In genomic region chr9:37290881-37291485, GRCh38 we compare ENCODE assay signal across 10 cellular contexts.
DNase-seq lines count a peak whose midpoint lies in the region; ATAC-seq and TF ChIP-seq lines count a peak whose summit lies in the region.
"Had no signal": no experiment of that assay in that cellular context is flagged by ENCODE, and none has a peak within 500 bp of the region (broad histone marks: within the 10 kb centered on the region; RNA-seq: fewer than 3 reads in every experiment).

No MANE protein-coding gene starts in this region.

- no peaks in the 10 kb centered on the region for H3K27me3 ChIP-seq in ACC112 (ENCODE audit: insufficient read depth, low read length)
- H3K27me3 ChIP-seq in SJSA1 (replicated peaks): no peaks in the 10 kb centered on the region

- no peaks in the 10 kb centered on the region for H3K9me3 ChIP-seq in SJSA1 (replicated peaks)

- H3K4me3 ChIP-seq in ACC112 (ENCODE audit: low read depth, low read length): peak overlapping the region; percentile 74
- no peak overlapping the region for H3K4me3 ChIP-seq in SJSA1
- peak overlapping the region; percentile 50 for H3K4me3 ChIP-seq in fibroblast of pulmonary artery (replicated peaks; ENCODE audit: low read depth, low read length)

- H2AFZ ChIP-seq in ACC112 (ENCODE audit: low read length, unreplicated experiment): peak overlapping the region; percentile 29

- H3K36me3 ChIP-seq in ACC112 (ENCODE audit: insufficient read depth, low read length) (0 out of 2 replicates have a peak, but pooled peaks cover 2% of the 10 kb centered on the region), SJSA1 (no peaks in the 10 kb centered on the region)

- no peak for TF ChIP-seq CTCF in fibroblast of pulmonary artery (IDR thresholded peaks at IDR 0.05; ENCODE audit: low read length, missing control alignments)

- DNase-seq in SJSA1 (ENCODE audit: low read depth in 1 of 2, low spot score in 2 of 2) (no peak), fibroblast of pulmonary artery (ENCODE audit: low read depth) (peak; percentile 90), NCI-H1092 (lab: John Stamatoyannopoulos, UW) (no peak), NCI-H1105 treated with DMSO at 0.1 percent for 48 hours (lab: John Stamatoyannopoulos, UW) (no peak)
- no peak for DNase-seq in stimulated activated CD4-positive, alpha-beta T cell treated with anti-CD3 and anti-CD28 coated beads, Interleukin-1b, Interleukin-23, amount 100 ng/mL, for 48 hours
- DNase-seq: GF-D8 had no signal

- H3K4me1 ChIP-seq in ACC112 (ENCODE audit: control insufficient read depth, insufficient read depth, low read length, unreplicated experiment) (peaks cover 39% of the 10 kb centered on the region), SJSA1 (replicated peaks) (peaks cover 31% of the 10 kb centered on the region)

- H3K27ac ChIP-seq in ACC112 (ENCODE audit: low read depth, low read length) (peak overlapping the region; percentile 98), SJSA1 (peak overlapping the region; percentile 82)
- H3K27ac ChIP-seq: VCaP had no signal

- ATAC-seq in GM18909 (IDR thresholded peaks at IDR 0.05; ENCODE audit: poor library complexity, unreplicated experiment) (peak; percentile 30), HG03460 (IDR thresholded peaks at IDR 0.05; ENCODE audit: unreplicated experiment) (no peak)

- peaks cover 18% of the 10 kb centered on the region for H3K79me2 ChIP-seq in ACC112 (ENCODE audit: control insufficient read depth, insufficient read depth, low read length, unreplicated experiment)
